In genomic region chr4:73815145-73815544, GRCh38 we compare ENCODE assay signal across 1 cellular context.
TF ChIP-seq lines count a peak whose summit lies in the region.

No MANE protein-coding gene starts in this region.

TF ChIP-seq in H1, 55 proteins besides CTCF, POLR2A, EP300 and RAD21 (continued from another document):
- no peak for TF ChIP-seq ATF2 (IDR thresholded peaks at IDR 0.05; ENCODE audit: low read length)
- no peak for TF ChIP-seq KDM1A (IDR thresholded peaks at IDR 0.05; ENCODE audit: borderline replicate concordance, low read length)
- TF ChIP-seq TCF12 (IDR thresholded peaks at IDR 0.05; ENCODE audit: low read depth, low read length): no peak
- no peak for TF ChIP-seq CHD2 (IDR thresholded peaks at IDR 0.05; ENCODE audit: low read length)
- no peak for TF ChIP-seq CBX8 (IDR thresholded peaks at IDR 0.05; ENCODE audit: borderline replicate concordance, low read depth, low read length)
- no peak for TF ChIP-seq TAF1 (IDR thresholded peaks at IDR 0.05; ENCODE audit: low read depth, low read length)
- no peak for TF ChIP-seq TEAD4 (IDR thresholded peaks at IDR 0.05; ENCODE audit: low read depth, low read length)
- no peak for TF ChIP-seq ZNF274 (IDR thresholded peaks at IDR 0.05; ENCODE audit: borderline replicate concordance, extremely low read depth, low read length)
- no peak for TF ChIP-seq CREB1 (IDR thresholded peaks at IDR 0.05)
- no peak for TF ChIP-seq USF2 (IDR thresholded peaks at IDR 0.05; ENCODE audit: low read length)
